In the genomic region with DNA sequence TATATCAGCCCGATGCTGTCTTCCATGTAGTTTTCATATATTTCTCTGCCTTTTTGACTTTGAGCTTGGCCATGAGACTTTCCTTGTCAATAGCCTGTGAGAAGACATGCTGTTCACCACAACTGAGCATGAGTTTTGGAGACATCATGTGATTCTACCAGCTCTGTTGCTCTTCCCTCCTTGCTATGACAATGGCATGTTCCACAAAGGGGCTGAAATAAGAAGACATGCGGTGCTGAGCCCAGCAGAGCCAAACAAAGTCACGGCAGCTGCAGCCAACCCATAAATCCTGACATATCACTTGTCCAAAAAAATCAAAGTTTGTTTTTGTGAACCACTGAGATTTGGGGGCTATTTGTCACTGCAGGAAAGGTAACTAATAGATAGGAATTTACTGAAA, we compare ENCODE assay signal across 1 cellular context.
TF ChIP-seq lines count a peak whose summit lies in the region.

No MANE protein-coding gene starts in this region.

TF ChIP-seq in IMR-90, 13 proteins besides CTCF, POLR2A, EP300 and RAD21 (continued from another document):
- TF ChIP-seq, protein P1, sequence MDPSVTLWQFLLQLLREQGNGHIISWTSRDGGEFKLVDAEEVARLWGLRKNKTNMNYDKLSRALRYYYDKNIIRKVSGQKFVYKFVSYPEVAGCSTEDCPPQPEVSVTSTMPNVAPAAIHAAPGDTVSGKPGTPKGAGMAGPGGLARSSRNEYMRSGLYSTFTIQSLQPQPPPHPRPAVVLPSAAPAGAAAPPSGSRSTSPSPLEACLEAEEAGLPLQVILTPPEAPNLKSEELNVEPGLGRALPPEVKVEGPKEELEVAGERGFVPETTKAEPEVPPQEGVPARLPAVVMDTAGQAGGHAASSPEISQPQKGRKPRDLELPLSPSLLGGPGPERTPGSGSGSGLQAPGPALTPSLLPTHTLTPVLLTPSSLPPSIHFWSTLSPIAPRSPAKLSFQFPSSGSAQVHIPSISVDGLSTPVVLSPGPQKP (IDR thresholded peaks at IDR 0.05; ENCODE audit: borderline replicate concordance, low read depth, low read length), result no peak
- TF ChIP-seq NFE2L2 (IDR thresholded peaks at IDR 0.05; ENCODE audit: low read depth, low read length) (no peak), CEBPB (IDR thresholded peaks at IDR 0.05; ENCODE audit: low read depth, low read length) (no peak), RCOR1 (IDR thresholded peaks at IDR 0.05; ENCODE audit: insufficient replicate concordance, low read length) (no peak), MAFK (IDR thresholded peaks at IDR 0.05; ENCODE audit: low read depth, low read length) (no peak), BHLHE40 (IDR thresholded peaks at IDR 0.05; ENCODE audit: low read depth, low read length) (no peak), RFX5 (IDR thresholded peaks at IDR 0.05; ENCODE audit: low read depth, low read length) (no peak)
TF ChIP-seq in IMR-90: peak in this region for 0.
